ENCODE assay signal across 8 cellular contexts in the genomic region with DNA sequence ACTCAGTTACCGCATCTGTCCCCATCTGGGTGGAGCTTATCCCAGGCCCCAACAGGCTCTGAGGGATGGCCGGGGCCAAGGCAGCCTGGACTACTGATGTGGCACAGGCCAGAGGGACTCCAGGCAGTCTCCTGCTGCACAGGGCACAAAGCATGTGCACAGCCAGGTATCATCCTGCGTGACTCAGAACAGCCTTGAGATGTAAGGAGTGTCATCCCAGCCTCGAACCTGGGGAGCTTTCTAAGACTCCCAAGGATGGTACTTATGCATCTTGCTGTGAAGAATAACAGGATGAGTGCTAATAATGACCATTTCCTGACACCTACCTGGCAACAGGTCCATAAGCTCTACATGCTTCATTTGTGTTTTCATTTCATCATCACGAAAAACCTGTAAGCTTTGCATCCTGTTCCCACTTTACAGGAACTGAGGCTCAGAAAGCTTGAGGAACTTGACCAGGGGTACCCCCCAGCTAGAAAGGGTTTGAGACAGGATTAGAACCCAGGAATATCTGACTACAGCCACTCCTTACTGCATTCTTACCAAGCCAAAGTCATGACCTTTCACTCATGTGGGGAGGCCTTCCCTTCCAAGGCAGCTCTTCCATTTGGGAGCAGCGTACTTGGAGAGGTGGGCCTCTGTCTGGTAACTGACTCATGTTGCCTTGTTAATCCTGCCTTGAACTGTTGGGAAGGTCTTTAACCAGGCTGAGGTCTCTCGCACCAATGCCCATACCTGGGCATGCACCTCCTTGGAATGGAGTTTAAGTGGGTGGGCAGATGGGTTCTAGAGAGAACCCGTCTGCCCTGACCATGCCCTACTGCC. TPM values are rescaled to one million over a fixed set of nuclear protein-coding genes. Genes with fewer than 3 reads are reported as not detected.
A peak's percentile ranks its signal among the peaks of the same experiment; 100 is the strongest.
DNase-seq lines count a peak whose midpoint lies in the region; ATAC-seq and TF ChIP-seq lines count a peak whose summit lies in the region.

No MANE protein-coding gene starts in this region.

- no peak overlapping the region for H3K56ac ChIP-seq in IMR-90 (ENCODE audit: extremely low read depth, insufficient read depth, low read length)

- no peak overlapping the region for H4K5ac ChIP-seq in IMR-90 (ENCODE audit: low read depth, low read length)

- peaks cover 19% of the 10 kb centered on the region for H3K9me1 ChIP-seq in IMR-90 (ENCODE audit: insufficient read depth, low read length)

- peak overlapping the region; percentile 88 for H2AK9ac ChIP-seq in IMR-90 (replicated peaks; ENCODE audit: low read depth, low read length, poor library complexity)

- no peak overlapping the region for H2BK20ac ChIP-seq in IMR-90 (ENCODE audit: low read depth, low read length)

- H3K4me3 Mint-ChIP-seq in chondrocyte (ENCODE audit: unreplicated experiment) (peak overlapping the region; percentile 79), natural killer cell (peak overlapping the region; percentile 94)

- H3K23ac ChIP-seq in IMR-90 (ENCODE audit: low read depth, low read length) = peak overlapping the region; percentile 41; the same call in 1 of the 2 replicates

- H2BK5ac ChIP-seq in IMR-90 (ENCODE audit: low read depth, low read length, poor library complexity, severe bottlenecking) = peak overlapping the region; percentile 20

- H3K36me3 Mint-ChIP-seq in chondrocyte (ENCODE audit: low read depth) (peaks cover 9% of the 10 kb centered on the region), natural killer cell (no peaks in the 10 kb centered on the region)

- DNase-seq in IMR-90 (no peak), chondrocyte (ENCODE audit: low spot score) (no peak), natural killer cell (no peak), superior temporal gyrus (ENCODE audit: extremely low spot score) (no peak), NCI-H2107 treated with DMSO at 0.1 percent for 48 hours (lab: John Stamatoyannopoulos, UW; ENCODE audit: unreplicated experiment) (no peak), SW 1271 (lab: John Stamatoyannopoulos, UW) (no peak), middle frontal gyrus (ENCODE audit: extremely low spot score, low spot score) (no peak)

- H4K8ac ChIP-seq in IMR-90 (ENCODE audit: low read depth in 2 of 2, low read length in 2 of 2) = peak overlapping the region in 1 of 2 experiments; percentile 33; a peak in 1 of 4 replicates

- in situ Hi-C loops in IMR-90 (cut with MboI; ENCODE audit: low sequenced_read_pairs) = no loop called here

- ATAC-seq in GM18511 (IDR thresholded peaks at IDR 0.05; ENCODE audit: unreplicated experiment) (peak; percentile 10), IMR-90 (ENCODE audit: low read depth) (peak; percentile 33), natural killer cell (no peak)

- H3K36me3 ChIP-seq in IMR-90 (ENCODE audit: control insufficient read depth, insufficient read depth, low read length) = peaks cover 3% of the 10 kb centered on the region; the same call in 1 of the 2 replicates

- peak overlapping the region; percentile 91; the same call in 1 of the 2 replicates for H2AK5ac ChIP-seq in IMR-90 (ENCODE audit: low read depth, low read length)

- H3K4ac ChIP-seq in IMR-90 (ENCODE audit: low read depth, low read length) = peak overlapping the region; percentile 65

- intact Hi-C loops in IMR-90 (cut with micrococcal nuclease) (no loop called here), natural killer cell (cut with micrococcal nuclease) (no loop called here)

- no CpG with 5 or more reads among the region's 8 CpGs for WGBS in IMR-90 (ENCODE audit: extremely low coverage in 2 of 2, insufficient read length in 1 of 2), 2 experiments

- H3K4me1 Mint-ChIP-seq in chondrocyte (ENCODE audit: low read depth) = peaks cover 31% of the 10 kb centered on the region
- H3K4me1 Mint-ChIP-seq in natural killer cell = peaks cover 7 to 24% of the 10 kb centered on the region in 2 donors

- peak overlapping the region; percentile 49 for H4K91ac ChIP-seq in IMR-90 (ENCODE audit: insufficient read depth, low read depth, low read length)

- TF ChIP-seq CTCF in IMR-90 (conservative IDR thresholded peaks at IDR 0.05; ENCODE audit: low read depth, low read length) = no peak
- no peak for TF ChIP-seq CTCF in chondrocyte (IDR thresholded peaks at IDR 0.05)
- TF ChIP-seq CTCF in natural killer cell (IDR thresholded peaks at IDR 0.05) = no peak

- H3K9me3 Mint-ChIP-seq in chondrocyte (ENCODE audit: low read depth) (no peaks in the 10 kb centered on the region), natural killer cell (no peaks in the 10 kb centered on the region)

- peak overlapping the region; percentile 51; the same call in 1 of the 2 replicates for H3K27ac ChIP-seq in IMR-90 (ENCODE audit: insufficient read depth, low read length)

- dilution Hi-C loops in IMR-90 (cut with HindIII; ENCODE audit: low sequenced_read_pairs, unreplicated experiment) = no loop called here

- H2AFZ ChIP-seq in IMR-90 (replicated peaks; ENCODE audit: low read length, poor library complexity) = peak overlapping the region; percentile 81

- TF ChIP-seq RAD21 in IMR-90 (IDR thresholded peaks at IDR 0.05; ENCODE audit: low read length) = no peak

- peaks cover 43% of the 10 kb centered on the region for H4K20me1 ChIP-seq in IMR-90 (ENCODE audit: insufficient read depth, low read length)

- 0 out of 2 replicates have a peak overlapping the region, but pooled peaks have one; percentile 52 for H3K14ac ChIP-seq in IMR-90 (replicated peaks; ENCODE audit: low read depth, low read length)

- BruUV-seq in IMR-90 (replicated peaks; lab: Mats Ljungman, UMichigan) = no TSS peak

- no peak overlapping the region; the same call in 1 of the 2 replicates for H2BK120ac ChIP-seq in IMR-90 (ENCODE audit: low read depth, low read length)

- peak overlapping the region; percentile 76 for H3K9ac ChIP-seq in IMR-90 (ENCODE audit: low read depth, low read length)

- H3K27me3 Mint-ChIP-seq in chondrocyte (ENCODE audit: low read depth) (no peaks in the 10 kb centered on the region), natural killer cell (ENCODE audit: low read depth in 2 of 2) (no peaks in the 10 kb centered on the region)

- peaks cover 10 to 57% of the 10 kb centered on the region in 2 experiments for H3K79me1 ChIP-seq in IMR-90 (ENCODE audit: low read depth in 1 of 2, low read length in 2 of 2)

- H3K9me3 ChIP-seq in IMR-90 (ENCODE audit: control insufficient read depth, insufficient read depth, low read length) = no peaks in the 10 kb centered on the region

- no peak overlapping the region for H2BK15ac ChIP-seq in IMR-90 (ENCODE audit: low read depth, low read length)

- H3K27ac Mint-ChIP-seq in chondrocyte (ENCODE audit: unreplicated experiment) = peak overlapping the region; percentile 97
- peak overlapping the region; percentile 55 to 63 for H3K27ac Mint-ChIP-seq in natural killer cell

- H3K4me3 ChIP-seq in IMR-90 (ENCODE audit: insufficient read depth, low read depth, low read length) = peak overlapping the region; percentile 95

- CTCF ChIA-PET in IMR-90 (lab: Yijun Ruan, JAX) = no interaction called here

- H3K27me3 ChIP-seq in IMR-90 (ENCODE audit: control insufficient read depth, insufficient read depth, low read length) = no peaks in the 10 kb centered on the region

- no peak for TF ChIP-seq POLR2A in IMR-90 (IDR thresholded peaks at IDR 0.05; ENCODE audit: low read depth, low read length)

- POLR2A ChIA-PET in IMR-90 (lab: Charles Lee; ENCODE audit: unreplicated experiment) = interaction anchor here (1.0 kb wide), 1 partner anchor 25 kb away, joined by 4 read pairs; no protein-coding TSS in a partner anchor

- H3K4me1 ChIP-seq in IMR-90 (ENCODE audit: control insufficient read depth, insufficient read depth, low read length) = peaks cover 5% of the 10 kb centered on the region

- peak overlapping the region; percentile 85 for H3K4me2 ChIP-seq in IMR-90 (ENCODE audit: low read depth, low read length)

- no peak overlapping the region for H3K18ac ChIP-seq in IMR-90 (ENCODE audit: low read depth, low read length)

TF ChIP-seq in IMR-90, 13 proteins besides CTCF, POLR2A, EP300 and RAD21 (continues in another document):
- TF ChIP-seq BHLHE40 (IDR thresholded peaks at IDR 0.05; ENCODE audit: low read depth, low read length) (no peak), RFX5 (IDR thresholded peaks at IDR 0.05; ENCODE audit: low read depth, low read length) (no peak)
- TF ChIP-seq, protein P1, sequence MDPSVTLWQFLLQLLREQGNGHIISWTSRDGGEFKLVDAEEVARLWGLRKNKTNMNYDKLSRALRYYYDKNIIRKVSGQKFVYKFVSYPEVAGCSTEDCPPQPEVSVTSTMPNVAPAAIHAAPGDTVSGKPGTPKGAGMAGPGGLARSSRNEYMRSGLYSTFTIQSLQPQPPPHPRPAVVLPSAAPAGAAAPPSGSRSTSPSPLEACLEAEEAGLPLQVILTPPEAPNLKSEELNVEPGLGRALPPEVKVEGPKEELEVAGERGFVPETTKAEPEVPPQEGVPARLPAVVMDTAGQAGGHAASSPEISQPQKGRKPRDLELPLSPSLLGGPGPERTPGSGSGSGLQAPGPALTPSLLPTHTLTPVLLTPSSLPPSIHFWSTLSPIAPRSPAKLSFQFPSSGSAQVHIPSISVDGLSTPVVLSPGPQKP (IDR thresholded peaks at IDR 0.05; ENCODE audit: borderline replicate concordance, low read depth, low read length) = no peak

RNA-seq across cellular contexts. Expression of gene TRIB3, which starts 1.9 kb away (rescaled TPM):
- total RNA-seq in IMR-90 (2012; rRNA removed) (15.0 and 18.5 TPM in 2 replicates), chondrocyte (7.0 to 141 TPM (median 137 TPM) in 3 replicates), natural killer cell (1 to 10 TPM; 4.0 to 8.9 (median 7.7) TPM)
- polyA plus RNA-seq in IMR-90 (2012; rRNA removed) = 23.2 and 23.4 TPM in 2 replicates
- 15.9 and 35.9 TPM in 2 replicates for polyA plus RNA-seq in IMR-90 (2012; cell fraction: cytosol; rRNA removed)
- polyA plus RNA-seq in IMR-90 (2012; cell fraction: nucleus; rRNA removed; ENCODE audit: low replicate concordance) = 13.3 and 22.2 TPM in 2 replicates

RNA-seq across cellular contexts. Expression of gene RBCK1, which starts 25.6 kb away (rescaled TPM):
- 29.2 and 29.9 TPM in 2 replicates for total RNA-seq in IMR-90 (2012; rRNA removed)
- polyA plus RNA-seq in IMR-90 (2012; rRNA removed) = 84.2 and 89.4 TPM in 2 replicates
- polyA plus RNA-seq in IMR-90 (2012; cell fraction: cytosol; rRNA removed) = 51.3 and 95.8 TPM in 2 replicates
- 154 and 323 TPM in 2 replicates for polyA plus RNA-seq in IMR-90 (2012; cell fraction: nucleus; rRNA removed; ENCODE audit: low replicate concordance)
- total RNA-seq in chondrocyte = 84.1 to 95.5 TPM (median 94.3 TPM) in 3 replicates
- 100 to 1,000 TPM; 102 to 131 (median 104) TPM for total RNA-seq in natural killer cell

RNA-seq across cellular contexts. Expression of gene NRSN2, which starts 35.6 kb away (rescaled TPM):
- total RNA-seq in IMR-90 (2012; rRNA removed) (9.9 and 17.5 TPM in 2 replicates), chondrocyte (72.1 to 77.1 TPM (median 73.2 TPM) in 3 replicates), natural killer cell (1 to 10 TPM; 6.6 to 9.3 (median 8.4) TPM)
- polyA plus RNA-seq in IMR-90 (2012; rRNA removed) = 75.1 and 101 TPM in 2 replicates
- 67.5 and 73.6 TPM in 2 replicates for polyA plus RNA-seq in IMR-90 (2012; cell fraction: cytosol; rRNA removed)
- polyA plus RNA-seq in IMR-90 (2012; cell fraction: nucleus; rRNA removed; ENCODE audit: low replicate concordance) = 35.0 and 62.6 TPM in 2 replicates

RNA-seq across cellular contexts. Expression of gene SOX12, which starts 57.2 kb away (rescaled TPM):
- total RNA-seq in IMR-90 (2012; rRNA removed) (1.1 TPM in 2 replicates), chondrocyte (34.3 to 40.4 TPM (median 39.6 TPM) in 3 replicates), natural killer cell (1 to 10 TPM; 2.3 to 4.6 (median 2.9) TPM)
- 6.2 and 6.4 TPM in 2 replicates for polyA plus RNA-seq in IMR-90 (2012; rRNA removed)
- 9.7 and 10.0 TPM in 2 replicates for polyA plus RNA-seq in IMR-90 (2012; cell fraction: cytosol; rRNA removed)
- polyA plus RNA-seq in IMR-90 (2012; cell fraction: nucleus; rRNA removed; ENCODE audit: low replicate concordance) = 15.8 and 22.6 TPM in 2 replicates

Comparison
In these comparisons a context has a peak if more than half of its experiments do, and no peak if none do; other contexts are left out.
1. ATAC-seq: peak in GM18511 (single experiment) and IMR-90 (single experiment); none in natural killer cell (0 of 3).